In genomic region chr9:85263288-85263687, GRCh38 we compare ENCODE assay signal across 22 cellular contexts.
DNase-seq lines count a peak whose midpoint lies in the region; ATAC-seq, FAIRE-seq and TF ChIP-seq lines count a peak whose summit lies in the region.
"Had no signal": no experiment of that assay in that cellular context is flagged by ENCODE, and none has a peak within 500 bp of the region (broad histone marks: within the 10 kb centered on the region; RNA-seq: fewer than 3 reads in every experiment).

No MANE protein-coding gene starts in this region.

- peak overlapping the region in 7 of 11 experiments; percentile 39 to 63 (median 57); a peak in 8 of 22 replicates for H3K27ac ChIP-seq in BLaER1 treated with 17β-estradiol and CSF1 and Interleukin-3, amounts not matched to agents 10 nM and 100 nM
- H3K27ac ChIP-seq in GM12878 (ENCODE audit: control insufficient read depth, insufficient read depth) = no peak overlapping the region
- H3K27ac ChIP-seq: 22Rv1 had no signal

- H3K4me1 Mint-ChIP-seq in nephron (peaks cover 50% of the 10 kb centered on the region), progenitor cell of endocrine pancreas (ENCODE audit: low read depth) (peaks cover 32% of the 10 kb centered on the region)
- H3K4me1 Mint-ChIP-seq: B cell; CD4-positive, CD25-positive, alpha-beta regulatory T cell; CD8-positive, alpha-beta memory T cell had no signal

- H3K27me3 Mint-ChIP-seq in nephron (ENCODE audit: low read depth) (no peaks in the 10 kb centered on the region), progenitor cell of endocrine pancreas (peaks cover 4% of the 10 kb centered on the region)
- H3K27me3 Mint-ChIP-seq: CD4-positive, CD25-positive, alpha-beta regulatory T cell had no signal

- no peaks in the 10 kb centered on the region for H3K36me3 ChIP-seq in BLaER1 treated with 17β-estradiol and CSF1 and Interleukin-3, amounts not matched to agents 10 nM and 100 nM
- no peaks in the 10 kb centered on the region for H3K36me3 ChIP-seq in GM12878 (ENCODE audit: control insufficient read depth in 2 of 2, insufficient read depth in 2 of 2, low read length in 1 of 2)

- ATAC-seq in GM12878 (peak; percentile 22; the same call in 2 of the 3 replicates), GM21381 (IDR thresholded peaks at IDR 0.05; ENCODE audit: unreplicated experiment) (no peak)

- DNase-seq in GM12878 (ENCODE audit: low read depth, low spot score) = no peak
- DNase-seq in progenitor cell of endocrine pancreas (ENCODE audit: low spot score, unreplicated experiment) = no peak
- no peak for DNase-seq in NOMO-1 treated with DMSO at 0.1 percent for 48 hours (lab: John Stamatoyannopoulos, UW; ENCODE audit: unreplicated experiment)
- no peak for DNase-seq in DMS 273 (lab: John Stamatoyannopoulos, UW; ENCODE audit: unreplicated experiment)
- DNase-seq: AML-193; C1 segment of cervical spinal cord; CD4-positive, alpha-beta memory T cell; CD4-positive, CD25-positive, alpha-beta regulatory T cell; CD8-positive, alpha-beta memory T cell; COR-L47; DMS79 treated with DMSO at 0.1 percent for 48 hours; GF-D8 had no signal

- 0 out of 22 replicates have a peak, but pooled peaks cover 0 to 3% (median 0%) of the 10 kb centered on the region in 11 experiments for H3K27me3 ChIP-seq in BLaER1 treated with 17β-estradiol and CSF1 and Interleukin-3, amounts not matched to agents 10 nM and 100 nM
- peaks cover 0 to 3% of the 10 kb centered on the region in 2 experiments; a peak in 2 of 4 replicates for H3K27me3 ChIP-seq in GM12878 (replicated peaks in 1 of 2; ENCODE audit: control insufficient read depth in 2 of 2, insufficient read depth in 2 of 2, low read length in 1 of 2)

- no peaks in the 10 kb centered on the region for H4K20me1 ChIP-seq in BLaER1 treated with 17β-estradiol and CSF1 and Interleukin-3, amounts not matched to agents 10 nM and 100 nM
- H4K20me1 ChIP-seq in GM12878 (ENCODE audit: control insufficient read depth, insufficient read depth) = no peaks in the 10 kb centered on the region

- BruUV-seq in GM12878 (replicated peaks; lab: Mats Ljungman, UMichigan) = no TSS peak

- SMC1A ChIA-PET in GM12878 (lab: Charles Lee; ENCODE audit: uncharacterized antibody, unreplicated experiment) = interaction anchor here (0.6 to 2.7 kb wide), 4 partner anchors 9 to 347 kb away, joined by 3 to 7 read pairs (median 4); no protein-coding TSS in a partner anchor

- in situ Hi-C loops in GM12878 (cut with MboI) = loop anchor here (10.0 kb wide), 1 partner anchor 588 kb away; no protein-coding TSS in a partner anchor

- H3K36me3 Mint-ChIP-seq in nephron (ENCODE audit: low read depth) (peaks cover 4% of the 10 kb centered on the region), progenitor cell of endocrine pancreas (ENCODE audit: insufficient read depth) (peaks cover 2% of the 10 kb centered on the region)
- H3K36me3 Mint-ChIP-seq: CD14-positive monocyte; CD4-positive, alpha-beta memory T cell; CD4-positive, CD25-positive, alpha-beta regulatory T cell; CD8-positive, alpha-beta memory T cell had no signal

- H3K4me3 Mint-ChIP-seq in nephron (no peak overlapping the region), progenitor cell of endocrine pancreas (ENCODE audit: low read depth) (no peak overlapping the region)
- H3K4me3 Mint-ChIP-seq: B cell; CD14-positive monocyte; CD4-positive, alpha-beta memory T cell; CD4-positive, CD25-positive, alpha-beta regulatory T cell; CD8-positive, alpha-beta memory T cell had no signal

- TF ChIP-seq CTCF in GM12878 (IDR thresholded peaks at IDR 0.05 in 2 of 3, conservative IDR thresholded peaks at IDR 0.05 in 1 of 3; ENCODE audit: control insufficient read depth in 2 of 3, extremely low read depth in 1 of 3, insufficient read depth in 1 of 3, low read depth in 3 of 3, low read length in 3 of 3) (no peak), nephron (IDR thresholded peaks at IDR 0.05; ENCODE audit: unreplicated experiment in 3 of 3) (no peak), progenitor cell of endocrine pancreas (IDR thresholded peaks at IDR 0.05; ENCODE audit: unreplicated experiment) (no peak)

- POLR2A ChIA-PET in GM12878 (lab: Charles Lee) = no interaction called here

- H3K27ac Mint-ChIP-seq in nephron = peak overlapping the region in 2 of 3 experiments; percentile 10 to 38
- peak overlapping the region; percentile 54 for H3K27ac Mint-ChIP-seq in progenitor cell of endocrine pancreas
- H3K27ac Mint-ChIP-seq: B cell; CD14-positive monocyte; CD4-positive, alpha-beta memory T cell; CD4-positive, CD25-positive, alpha-beta regulatory T cell; CD8-positive, alpha-beta memory T cell had no signal

- peaks cover 0 to 6% (median 0%) of the 10 kb centered on the region in 11 experiments; a peak in 1 of 22 replicates for H3K9me3 ChIP-seq in BLaER1 treated with 17β-estradiol and CSF1 and Interleukin-3, amounts not matched to agents 10 nM and 100 nM (replicated peaks in 1 of 11)
- no peaks in the 10 kb centered on the region for H3K9me3 ChIP-seq in GM12878 (replicated peaks; ENCODE audit: control insufficient read depth, insufficient read depth, low read length)

- TF ChIP-seq EP300 in GM12878 (IDR thresholded peaks at IDR 0.05; ENCODE audit: borderline replicate concordance in 1 of 2, control insufficient read depth in 1 of 2, low read depth in 2 of 2, low read length in 2 of 2) = no peak

- H3K9me3 Mint-ChIP-seq in nephron (peaks cover 3% of the 10 kb centered on the region), progenitor cell of endocrine pancreas (ENCODE audit: low read depth) (no peaks in the 10 kb centered on the region)
- H3K9me3 Mint-ChIP-seq: CD14-positive monocyte had no signal

- no peaks in the 10 kb centered on the region for H3K79me2 ChIP-seq in GM12878 (ENCODE audit: control insufficient read depth, insufficient read depth, low read length)

- RAD21 ChIA-PET in GM12878 (lab: Charles Lee; ENCODE audit: unreplicated experiment) = no interaction called here

- CTCF ChIA-PET in GM12878 (lab: Yijun Ruan, JAX) = interaction anchor here (1.1 to 2.7 kb wide), 6 partner anchors 119 to 866 kb away, joined by 3 to 12 read pairs (median 4); no protein-coding TSS in a partner anchor

- no peak overlapping the region for H3K9ac ChIP-seq in BLaER1 treated with 17β-estradiol and CSF1 and Interleukin-3, amounts not matched to agents 10 nM and 100 nM
- no peak overlapping the region for H3K9ac ChIP-seq in GM12878 (ENCODE audit: control insufficient read depth, insufficient read depth, low read length)

- no peak for TF ChIP-seq POLR2A in GM12878 (IDR thresholded peaks at IDR 0.05; ENCODE audit: low read depth, low read length)

- no peak overlapping the region for H3K4me3 ChIP-seq in BLaER1 treated with 17β-estradiol and CSF1 and Interleukin-3, amounts not matched to agents 10 nM and 100 nM
- H3K4me3 ChIP-seq in GM12878 = no peak overlapping the region

- no peak overlapping the region for H2AFZ ChIP-seq in GM12878 (ENCODE audit: control insufficient read depth, low read depth, low read length)

- no peak for FAIRE-seq in GM12878 (lab: Jason Lieb, UNC)
- FAIRE-seq: A204.1, G401.6, GM12892, GM18507 had no signal

- H3K4me2 ChIP-seq in BLaER1 treated with 17β-estradiol and CSF1 and Interleukin-3, amounts not matched to agents 10 nM and 100 nM = peak overlapping the region in 9 of 11 experiments; percentile 37 to 67 (median 55); a peak in 16 of 22 replicates
- no peak overlapping the region for H3K4me2 ChIP-seq in GM12878 (ENCODE audit: control insufficient read depth, insufficient read depth)

- 2% methylated on average over 2 of the region's 2 CpGs for WGBS in GM12878 (ENCODE audit: insufficient coverage, insufficient replicate concordance, low lambda C conversion rate, missing lambda C conversion rate)

- H3K4me1 ChIP-seq in BLaER1 treated with 17β-estradiol and CSF1 and Interleukin-3, amounts not matched to agents 10 nM and 100 nM = peaks cover 8 to 55% (median 33%) of the 10 kb centered on the region in 10 experiments
- H3K4me1 ChIP-seq in GM12878 (ENCODE audit: control insufficient read depth, insufficient read depth, low read length) = no peaks in the 10 kb centered on the region

- no peak for TF ChIP-seq RAD21 in GM12878 (IDR thresholded peaks at IDR 0.05; ENCODE audit: insufficient read depth, low read depth, low read length)

- intact Hi-C loops in GM12878 (cut with micrococcal nuclease; ENCODE audit: unreplicated experiment) = loop anchor here (5.0 kb wide), 1 partner anchor 349 kb away; no protein-coding TSS in a partner anchor

TF ChIP-seq in GM12878, 131 proteins besides CTCF, POLR2A, EP300 and RAD21 (continues in another document):
- no peak for TF ChIP-seq ZNF24 (IDR thresholded peaks at IDR 0.05)
- TF ChIP-seq CEBPB (IDR thresholded peaks at IDR 0.05; ENCODE audit: borderline replicate concordance in 1 of 2, low read depth in 2 of 2, low read length in 2 of 2) = no peak
- TF ChIP-seq CREB1 (IDR thresholded peaks at IDR 0.05; ENCODE audit: low read depth) = peak; percentile 79; the same call in 1 of the 2 replicates
- TF ChIP-seq NR2F1 (conservative IDR thresholded peaks at IDR 0.05) = no peak
- TF ChIP-seq SMC3 (IDR thresholded peaks at IDR 0.05; ENCODE audit: borderline replicate concordance, low read length) = no peak
- TF ChIP-seq ATF7 (IDR thresholded peaks at IDR 0.05; ENCODE audit: low read depth) = no peak
- no peak for TF ChIP-seq BCL11A (IDR thresholded peaks at IDR 0.05; ENCODE audit: low read depth, low read length)
- TF ChIP-seq, protein P1, sequence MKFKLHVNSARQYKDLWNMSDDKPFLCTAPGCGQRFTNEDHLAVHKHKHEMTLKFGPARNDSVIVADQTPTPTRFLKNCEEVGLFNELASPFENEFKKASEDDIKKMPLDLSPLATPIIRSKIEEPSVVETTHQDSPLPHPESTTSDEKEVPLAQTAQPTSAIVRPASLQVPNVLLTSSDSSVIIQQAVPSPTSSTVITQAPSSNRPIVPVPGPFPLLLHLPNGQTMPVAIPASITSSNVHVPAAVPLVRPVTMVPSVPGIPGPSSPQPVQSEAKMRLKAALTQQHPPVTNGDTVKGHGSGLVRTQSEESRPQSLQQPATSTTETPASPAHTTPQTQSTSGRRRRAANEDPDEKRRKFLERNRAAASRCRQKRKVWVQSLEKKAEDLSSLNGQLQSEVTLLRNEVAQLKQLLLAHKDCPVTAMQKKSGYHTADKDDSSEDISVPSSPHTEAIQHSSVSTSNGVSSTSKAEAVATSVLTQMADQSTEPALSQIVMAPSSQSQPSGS (IDR thresholded peaks at IDR 0.05; ENCODE audit: low read length) = no peak
- no peak for TF ChIP-seq SUPT20H (IDR thresholded peaks at IDR 0.05; ENCODE audit: borderline replicate concordance, control insufficient read depth, low read depth, low read length)
- no peak for TF ChIP-seq LARP7 (IDR thresholded peaks at IDR 0.05)
